10 cellular contexts compared by ENCODE assay signal in the genomic region with DNA sequence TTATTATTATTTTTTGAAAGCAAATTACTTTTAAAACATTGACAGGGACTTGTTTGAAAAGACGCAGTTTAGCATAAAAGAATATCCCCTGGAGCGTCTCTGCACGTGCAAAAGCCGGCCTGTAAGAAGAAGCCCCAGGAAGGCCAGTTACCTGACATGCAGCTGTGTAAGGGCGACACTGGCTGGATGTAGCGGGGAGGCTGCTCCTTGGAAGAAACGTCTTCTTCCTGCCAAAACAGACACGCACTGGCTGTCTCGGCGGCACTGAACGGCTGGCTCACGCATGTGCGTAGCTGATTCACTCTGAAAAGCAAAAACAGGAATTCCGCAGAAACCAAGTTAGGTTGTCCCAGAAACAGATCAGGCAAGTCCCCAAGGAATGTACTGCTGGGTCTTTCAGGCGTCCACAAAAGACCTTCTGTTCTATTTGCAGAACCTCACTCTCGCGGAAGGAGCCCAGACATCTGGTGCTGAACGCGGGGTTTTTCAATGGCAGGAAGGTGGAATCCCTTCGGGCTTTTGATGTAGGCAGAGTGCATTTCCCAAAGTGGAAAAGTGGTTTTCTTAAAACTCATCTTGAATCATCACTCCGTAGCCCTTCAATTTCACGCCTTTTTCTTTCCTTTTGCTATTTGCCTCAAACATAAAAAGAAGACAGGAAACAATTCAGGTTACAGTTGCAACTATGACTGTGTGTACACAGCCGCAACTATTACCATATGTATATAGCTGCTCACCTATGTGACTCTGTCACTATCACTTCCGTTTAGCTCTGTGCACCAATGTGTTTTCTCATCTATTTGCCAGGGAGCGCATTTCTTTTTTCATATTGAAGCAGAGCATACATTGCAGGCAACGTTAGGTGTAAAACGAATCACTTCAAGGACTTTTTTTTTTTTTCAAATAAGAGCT. TPM values are rescaled to one million over a fixed set of nuclear protein-coding genes. Genes with fewer than 3 reads are reported as not detected.
DNase-seq lines count a peak whose midpoint lies in the region; ATAC-seq, FAIRE-seq and TF ChIP-seq lines count a peak whose summit lies in the region.
"Had no signal": no experiment of that assay in that cellular context is flagged by ENCODE, and none has a peak within 500 bp of the region (broad histone marks: within the 10 kb centered on the region; RNA-seq: fewer than 3 reads in every experiment).

No MANE protein-coding gene starts in this region.

- peak overlapping the region; percentile 33 to 82 (median 68) for H3K4me3 Mint-ChIP-seq in CD4-positive, CD25-positive, alpha-beta regulatory T cell
- H3K4me3 Mint-ChIP-seq in IgD-negative memory B cell = peak overlapping the region in 3 of 4 donors; percentile 2 to 73 (median 43)

- H3K4me1 Mint-ChIP-seq in CD4-positive, CD25-positive, alpha-beta regulatory T cell = peaks cover 0 to 11% (median 2%) of the 10 kb centered on the region in 4 donors
- no peaks in the 10 kb centered on the region for H3K4me1 Mint-ChIP-seq in IgD-negative memory B cell

- H3K36me3 Mint-ChIP-seq in CD4-positive, CD25-positive, alpha-beta regulatory T cell = no peaks in the 10 kb centered on the region
- no peaks in the 10 kb centered on the region for H3K36me3 Mint-ChIP-seq in IgD-negative memory B cell

- DNase-seq in CD4-positive, CD25-positive, alpha-beta regulatory T cell = peak in 1 of 3 donors; percentile 20
- DNase-seq in T47D (ENCODE audit: low read depth in 1 of 2, low spot score in 1 of 2) (peak; percentile 18 to 68), left lobe of liver (ENCODE audit: low spot score) (no peak), SKM-1 treated with dmso at 0.1 percent for 144 hours (lab: John Stamatoyannopoulos, UW; ENCODE audit: unreplicated experiment) (no peak), GOT3 (lab: John Stamatoyannopoulos, UW) (no peak), GM12891 (ENCODE audit: insufficient read length, low spot score) (no peak)

- no peaks in the 10 kb centered on the region for H3K27me3 Mint-ChIP-seq in CD4-positive, CD25-positive, alpha-beta regulatory T cell
- peaks cover 15% of the 10 kb centered on the region for H3K27me3 Mint-ChIP-seq in IgD-negative memory B cell

- no peaks in the 10 kb centered on the region for H3K36me3 ChIP-seq in CD4-positive, CD25-positive, alpha-beta regulatory T cell (ENCODE audit: control insufficient read depth, insufficient read depth, low read length)
- H3K36me3 ChIP-seq in mucosa of rectum (ENCODE audit: control insufficient read depth in 2 of 2, insufficient read depth in 2 of 2, low read length in 2 of 2) = no peaks in the 10 kb centered on the region

- peak overlapping the region; percentile 30 for H3K4me3 ChIP-seq in CD4-positive, CD25-positive, alpha-beta regulatory T cell (ENCODE audit: low read depth, low read length)
- peak overlapping the region; percentile 19 to 31 for H3K4me3 ChIP-seq in mucosa of rectum (ENCODE audit: low read length in 2 of 2)

- H3K9me3 Mint-ChIP-seq in CD4-positive, CD25-positive, alpha-beta regulatory T cell = peaks cover 0 to 2% (median 0%) of the 10 kb centered on the region in 7 donors
- peaks cover 0 to 2% (median 0%) of the 10 kb centered on the region in 3 donors for H3K9me3 Mint-ChIP-seq in IgD-negative memory B cell

- no peak overlapping the region for H3K27ac Mint-ChIP-seq in CD4-positive, CD25-positive, alpha-beta regulatory T cell
- H3K27ac Mint-ChIP-seq in IgD-negative memory B cell = no peak overlapping the region

- TF ChIP-seq POLR2A in GM12891 (IDR thresholded peaks at IDR 0.05; ENCODE audit: low read depth, low read length) = no peak

- H3K27ac ChIP-seq in CD4-positive, CD25-positive, alpha-beta regulatory T cell (ENCODE audit: insufficient read depth, low read length, poor library complexity, severe bottlenecking) = no peak overlapping the region
- no peak overlapping the region for H3K27ac ChIP-seq in mucosa of rectum (ENCODE audit: low read depth in 2 of 2, low read length in 2 of 2)

- FAIRE-seq in GM12891 (lab: Jason Lieb, UNC) = no peak

- no peaks in the 10 kb centered on the region for H3K9me3 ChIP-seq in CD4-positive, CD25-positive, alpha-beta regulatory T cell (ENCODE audit: control insufficient read depth in 2 of 2, low read length in 2 of 2)
- H3K9me3 ChIP-seq in mucosa of rectum (ENCODE audit: control insufficient read depth in 2 of 2, low read length in 2 of 2) = no peaks in the 10 kb centered on the region

- H3K27me3 ChIP-seq in CD4-positive, CD25-positive, alpha-beta regulatory T cell (ENCODE audit: control insufficient read depth, insufficient read depth, low read length) = no peaks in the 10 kb centered on the region
- no peaks in the 10 kb centered on the region for H3K27me3 ChIP-seq in mucosa of rectum (ENCODE audit: control insufficient read depth in 2 of 2, insufficient read depth in 2 of 2, low read length in 2 of 2)

- in situ Hi-C loops in T47D (cut with HindIII; ENCODE audit: low pct_unique_long_range_greater_than_20kb, low sequenced_read_pairs) = no loop called here

- peaks cover 4% of the 10 kb centered on the region for H3K4me1 ChIP-seq in CD4-positive, CD25-positive, alpha-beta regulatory T cell (ENCODE audit: control insufficient read depth, insufficient read depth, low read length, poor library complexity, severe bottlenecking)
- peaks cover 0 to 10% of the 10 kb centered on the region in 2 donors for H3K4me1 ChIP-seq in mucosa of rectum (ENCODE audit: control insufficient read depth in 2 of 2, insufficient read depth in 2 of 2, low read length in 2 of 2)

- ATAC-seq in CD4-positive, CD25-positive, alpha-beta regulatory T cell (ENCODE audit: low read depth in 2 of 2) = no peak
- ATAC-seq in left lobe of liver = no peak
- ATAC-seq: HCT116 had no signal

- H3K9ac ChIP-seq in mucosa of rectum (ENCODE audit: low read depth in 1 of 2, low read length in 2 of 2) = no peak overlapping the region

TF ChIP-seq in GM12891, 5 proteins besides CTCF, POLR2A, EP300 and RAD21:
- TF ChIP-seq POU2F2 (IDR thresholded peaks at IDR 0.05; ENCODE audit: low read depth, low read length) (no peak), PAX5 (IDR thresholded peaks at IDR 0.05; ENCODE audit: insufficient read depth, low read length, severe bottlenecking) (no peak), POLR2AphosphoS5 (IDR thresholded peaks at IDR 0.05; ENCODE audit: low read depth, low read length) (no peak), TAF1 (IDR thresholded peaks at IDR 0.05; ENCODE audit: low read depth, low read length) (no peak), SPI1 (IDR thresholded peaks at IDR 0.05; ENCODE audit: low read depth, low read length) (no peak)

RNA-seq across cellular contexts. Expression of gene ARSH, which starts 38.1 kb away (rescaled TPM):
- total RNA-seq in CD4-positive, CD25-positive, alpha-beta regulatory T cell = not detected
- not detected for polyA plus RNA-seq in CD4-positive, CD25-positive, alpha-beta regulatory T cell
- not detected for polyA plus RNA-seq in IgD-negative memory B cell
- total RNA-seq in left lobe of liver = not detected
- polyA plus RNA-seq in GM12891 (2012; ENCODE audit: low read depth, missing spikeins) = not detected
- total RNA-seq: dermis microvascular lymphatic vessel endothelial cell had no signal

RNA-seq across cellular contexts. Expression of gene ARSD, which starts 39.1 kb away (rescaled TPM):
- 1.5 TPM for total RNA-seq in CD4-positive, CD25-positive, alpha-beta regulatory T cell
- polyA plus RNA-seq in CD4-positive, CD25-positive, alpha-beta regulatory T cell = 1 to 10 TPM in 2 of 4 donors, under 1 TPM in 2; 0.67 to 1.8 (median 1.2) TPM
- 5.4 TPM for polyA plus RNA-seq in IgD-negative memory B cell
- total RNA-seq in left lobe of liver = 35.4 TPM
- polyA plus RNA-seq in GM12891 (2012; ENCODE audit: low read depth, missing spikeins) = 0.23 TPM

Comparison
In these comparisons a context has a peak if more than half of its experiments do, and no peak if none do; other contexts are left out.
1. DNase-seq: peak in T47D (2 of 2); none in left lobe of liver (single experiment), SKM-1 treated with dmso at 0.1 percent for 144 hours (single experiment), GOT3 (single experiment) and GM12891 (single experiment).
2. RNA of gene ARSD, which starts 39.1 kb away (total RNA-seq): 35.4 TPM in left lobe of liver (single experiment); 1.5 TPM in CD4-positive, CD25-positive, alpha-beta regulatory T cell (single experiment); every median in the first group is over 10 times any median in the second.